In the genomic region with DNA sequence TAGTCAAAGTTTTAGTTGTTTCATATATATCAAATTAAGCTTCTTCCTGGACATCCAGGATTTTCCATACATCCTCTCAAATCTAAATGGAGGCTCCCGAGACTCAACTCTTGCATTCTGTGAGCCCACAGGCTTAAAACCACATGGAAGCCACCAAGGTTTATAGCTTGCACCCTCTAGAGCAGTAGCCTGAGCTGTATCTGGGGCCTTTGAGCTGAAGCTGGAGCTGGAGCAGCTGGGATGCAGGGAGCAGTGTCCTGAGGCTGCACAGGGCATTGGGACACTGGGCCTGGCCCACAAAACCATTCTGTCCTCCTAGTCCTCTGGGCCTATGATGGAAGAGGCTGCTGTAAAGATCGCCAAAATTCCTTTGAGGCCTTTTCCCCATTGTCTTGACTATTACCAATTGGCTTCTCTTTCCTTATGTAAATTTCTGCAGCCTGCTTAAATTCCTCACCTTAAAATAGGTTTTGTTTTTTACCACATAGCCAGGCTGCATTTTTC, we compare ENCODE assay signal across 1 cellular context.
TF ChIP-seq lines count a peak whose summit lies in the region.

No MANE protein-coding gene starts in this region.

TF ChIP-seq in GM23338, 12 proteins besides CTCF, POLR2A, EP300 and RAD21 (continued from another document):
- TF ChIP-seq STAT1 (IDR thresholded peaks at IDR 0.05; ENCODE audit: unreplicated experiment) (no peak), JUNB (IDR thresholded peaks at IDR 0.05; ENCODE audit: unreplicated experiment) (no peak), ETS1 (IDR thresholded peaks at IDR 0.05) (no peak), CREB1 (CRISPR knock-in tag; IDR thresholded peaks at IDR 0.05; ENCODE audit: low read depth) (no peak), POLR2AphosphoS5 (IDR thresholded peaks at IDR 0.05; ENCODE audit: low read depth) (no peak), ZNF114 (CRISPR knock-in tag; IDR thresholded peaks at IDR 0.05) (no peak), ZNF331 (CRISPR knock-in tag; IDR thresholded peaks at IDR 0.05; ENCODE audit: low read depth) (no peak), EZH2 (IDR thresholded peaks at IDR 0.05; ENCODE audit: low read depth, unreplicated experiment) (no peak)
- TF ChIP-seq, protein P1, sequence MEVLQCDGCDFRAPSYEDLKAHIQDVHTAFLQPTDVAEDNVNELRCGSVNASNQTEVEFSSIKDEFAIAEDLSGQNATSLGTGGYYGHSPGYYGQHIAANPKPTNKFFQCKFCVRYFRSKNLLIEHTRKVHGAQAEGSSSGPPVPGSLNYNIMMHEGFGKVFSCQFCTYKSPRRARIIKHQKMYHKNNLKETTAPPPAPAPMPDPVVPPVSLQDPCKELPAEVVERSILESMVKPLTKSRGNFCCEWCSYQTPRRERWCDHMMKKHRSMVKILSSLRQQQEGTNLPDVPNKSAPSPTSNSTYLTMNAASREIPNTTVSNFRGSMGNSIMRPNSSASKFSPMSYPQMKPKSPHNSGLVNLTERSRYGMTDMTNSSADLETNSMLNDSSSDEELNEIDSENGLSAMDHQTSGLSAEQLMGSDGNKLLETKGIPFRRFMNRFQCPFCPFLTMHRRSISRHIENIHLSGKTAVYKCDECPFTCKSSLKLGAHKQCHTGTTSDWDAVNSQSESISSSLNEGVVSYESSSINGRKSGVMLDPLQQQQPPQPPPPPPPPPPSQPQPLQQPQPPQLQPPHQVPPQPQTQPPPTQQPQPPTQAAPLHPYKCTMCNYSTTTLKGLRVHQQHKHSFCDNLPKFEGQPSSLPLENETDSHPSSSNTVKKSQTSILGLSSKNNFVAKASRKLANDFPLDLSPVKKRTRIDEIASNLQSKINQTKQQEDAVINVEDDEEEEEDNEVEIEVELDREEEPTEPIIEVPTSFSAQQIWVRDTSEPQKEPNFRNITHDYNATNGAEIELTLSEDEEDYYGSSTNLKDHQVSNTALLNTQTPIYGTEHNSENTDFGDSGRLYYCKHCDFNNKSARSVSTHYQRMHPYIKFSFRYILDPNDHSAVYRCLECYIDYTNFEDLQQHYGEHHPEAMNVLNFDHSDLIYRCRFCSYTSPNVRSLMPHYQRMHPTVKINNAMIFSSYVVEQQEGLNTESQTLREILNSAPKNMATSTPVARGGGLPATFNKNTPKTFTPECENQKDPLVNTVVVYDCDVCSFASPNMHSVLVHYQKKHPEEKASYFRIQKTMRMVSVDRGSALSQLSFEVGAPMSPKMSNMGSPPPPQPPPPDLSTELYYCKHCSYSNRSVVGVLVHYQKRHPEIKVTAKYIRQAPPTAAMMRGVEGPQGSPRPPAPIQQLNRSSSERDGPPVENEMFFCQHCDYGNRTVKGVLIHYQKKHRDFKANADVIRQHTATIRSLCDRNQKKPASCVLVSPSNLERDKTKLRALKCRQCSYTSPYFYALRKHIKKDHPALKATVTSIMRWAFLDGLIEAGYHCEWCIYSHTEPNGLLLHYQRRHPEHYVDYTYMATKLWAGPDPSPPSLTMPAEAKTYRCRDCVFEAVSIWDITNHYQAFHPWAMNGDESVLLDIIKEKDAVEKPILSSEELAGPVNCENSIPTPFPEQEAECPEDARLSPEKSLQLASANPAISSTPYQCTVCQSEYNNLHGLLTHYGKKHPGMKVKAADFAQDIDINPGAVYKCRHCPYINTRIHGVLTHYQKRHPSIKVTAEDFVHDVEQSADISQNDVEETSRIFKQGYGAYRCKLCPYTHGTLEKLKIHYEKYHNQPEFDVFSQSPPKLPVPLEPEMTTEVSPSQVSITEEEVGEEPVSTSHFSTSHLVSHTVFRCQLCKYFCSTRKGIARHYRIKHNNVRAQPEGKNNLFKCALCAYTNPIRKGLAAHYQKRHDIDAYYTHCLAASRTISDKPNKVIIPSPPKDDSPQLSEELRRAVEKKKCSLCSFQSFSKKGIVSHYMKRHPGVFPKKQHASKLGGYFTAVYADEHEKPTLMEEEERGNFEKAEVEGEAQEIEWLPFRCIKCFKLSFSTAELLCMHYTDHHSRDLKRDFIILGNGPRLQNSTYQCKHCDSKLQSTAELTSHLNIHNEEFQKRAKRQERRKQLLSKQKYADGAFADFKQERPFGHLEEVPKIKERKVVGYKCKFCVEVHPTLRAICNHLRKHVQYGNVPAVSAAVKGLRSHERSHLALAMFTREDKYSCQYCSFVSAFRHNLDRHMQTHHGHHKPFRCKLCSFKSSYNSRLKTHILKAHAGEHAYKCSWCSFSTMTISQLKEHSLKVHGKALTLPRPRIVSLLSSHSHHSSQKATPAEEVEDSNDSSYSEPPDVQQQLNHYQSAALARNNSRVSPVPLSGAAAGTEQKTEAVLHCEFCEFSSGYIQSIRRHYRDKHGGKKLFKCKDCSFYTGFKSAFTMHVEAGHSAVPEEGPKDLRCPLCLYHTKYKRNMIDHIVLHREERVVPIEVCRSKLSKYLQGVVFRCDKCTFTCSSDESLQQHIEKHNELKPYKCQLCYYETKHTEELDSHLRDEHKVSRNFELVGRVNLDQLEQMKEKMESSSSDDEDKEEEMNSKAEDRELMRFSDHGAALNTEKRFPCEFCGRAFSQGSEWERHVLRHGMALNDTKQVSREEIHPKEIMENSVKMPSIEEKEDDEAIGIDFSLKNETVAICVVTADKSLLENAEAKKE (CRISPR knock-in tag; IDR thresholded peaks at IDR 0.05): no peak
- TF ChIP-seq, protein P2, sequence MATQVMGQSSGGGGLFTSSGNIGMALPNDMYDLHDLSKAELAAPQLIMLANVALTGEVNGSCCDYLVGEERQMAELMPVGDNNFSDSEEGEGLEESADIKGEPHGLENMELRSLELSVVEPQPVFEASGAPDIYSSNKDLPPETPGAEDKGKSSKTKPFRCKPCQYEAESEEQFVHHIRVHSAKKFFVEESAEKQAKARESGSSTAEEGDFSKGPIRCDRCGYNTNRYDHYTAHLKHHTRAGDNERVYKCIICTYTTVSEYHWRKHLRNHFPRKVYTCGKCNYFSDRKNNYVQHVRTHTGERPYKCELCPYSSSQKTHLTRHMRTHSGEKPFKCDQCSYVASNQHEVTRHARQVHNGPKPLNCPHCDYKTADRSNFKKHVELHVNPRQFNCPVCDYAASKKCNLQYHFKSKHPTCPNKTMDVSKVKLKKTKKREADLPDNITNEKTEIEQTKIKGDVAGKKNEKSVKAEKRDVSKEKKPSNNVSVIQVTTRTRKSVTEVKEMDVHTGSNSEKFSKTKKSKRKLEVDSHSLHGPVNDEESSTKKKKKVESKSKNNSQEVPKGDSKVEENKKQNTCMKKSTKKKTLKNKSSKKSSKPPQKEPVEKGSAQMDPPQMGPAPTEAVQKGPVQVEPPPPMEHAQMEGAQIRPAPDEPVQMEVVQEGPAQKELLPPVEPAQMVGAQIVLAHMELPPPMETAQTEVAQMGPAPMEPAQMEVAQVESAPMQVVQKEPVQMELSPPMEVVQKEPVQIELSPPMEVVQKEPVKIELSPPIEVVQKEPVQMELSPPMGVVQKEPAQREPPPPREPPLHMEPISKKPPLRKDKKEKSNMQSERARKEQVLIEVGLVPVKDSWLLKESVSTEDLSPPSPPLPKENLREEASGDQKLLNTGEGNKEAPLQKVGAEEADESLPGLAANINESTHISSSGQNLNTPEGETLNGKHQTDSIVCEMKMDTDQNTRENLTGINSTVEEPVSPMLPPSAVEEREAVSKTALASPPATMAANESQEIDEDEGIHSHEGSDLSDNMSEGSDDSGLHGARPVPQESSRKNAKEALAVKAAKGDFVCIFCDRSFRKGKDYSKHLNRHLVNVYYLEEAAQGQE (IDR thresholded peaks at IDR 0.05; ENCODE audit: unreplicated experiment): no peak
TF ChIP-seq in GM23338: peak in this region for 0.
